In the genomic region with DNA sequence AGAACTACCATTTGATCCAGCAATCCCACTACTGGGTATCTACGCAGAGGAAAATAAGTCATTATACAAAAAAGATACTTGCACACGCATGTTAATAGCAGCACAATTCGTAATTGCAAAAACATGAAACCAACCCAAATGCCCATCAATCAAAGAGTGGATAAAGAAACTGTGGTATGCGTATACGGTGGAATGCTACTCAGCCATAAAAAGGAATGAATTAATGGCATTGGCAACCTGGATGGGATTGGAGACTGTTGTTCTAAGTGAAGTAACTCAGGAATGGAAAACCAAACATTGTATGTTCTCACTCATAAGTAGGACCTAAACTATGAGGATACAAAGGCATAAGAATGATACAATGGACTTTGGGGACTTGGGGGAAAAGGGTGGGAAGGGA, we compare ENCODE assay signal across 8 cellular contexts. TPM values are rescaled to one million over a fixed set of nuclear protein-coding genes. Genes with fewer than 3 reads are reported as not detected.
A peak's percentile ranks its signal among the peaks of the same experiment; 100 is the strongest.
DNase-seq lines count a peak whose midpoint lies in the region; ATAC-seq, FAIRE-seq and TF ChIP-seq lines count a peak whose summit lies in the region.
"Not testable (repeated sequence)": the region's sequence is repeated elsewhere in the genome, so short reads cannot be mapped to it uniquely, and the experiment has no call there.

No MANE protein-coding gene starts in this region.

- not testable (repeated sequence) for H3K4me3 ChIP-seq in A549, K562, stomach

- H3K27me3 ChIP-seq in K562 (ENCODE audit: control insufficient read depth in 2 of 2, insufficient read depth in 2 of 2, low read length in 2 of 2); stomach: not testable (repeated sequence)

- H2AFZ ChIP-seq in K562 (ENCODE audit: low read depth, low read length) = not testable (repeated sequence)

- POLR2A ChIA-PET in A549 (lab: Yijun Ruan, JAX) = interaction anchor here (0.6 to 1.6 kb wide), 3 partner anchors 15 to 205 kb away, joined by 3 to 35 read pairs (median 4); no protein-coding TSS in a partner anchor
- POLR2A ChIA-PET in activated B cell treated with CpG ODN at 0.5 μM for 24 hours (lab: Charles Lee) = interaction anchor here (1.3 to 1.6 kb wide), 3 partner anchors 16 to 95 kb away, joined by 4 to 23 read pairs (median 10); a partner anchor contains a TSS
- POLR2A ChIA-PET in K562 (lab: Yijun Ruan, JAX) = interaction anchor here (1.6 kb wide), 2 partner anchors 14 to 27 kb away, joined by 7 to 8 read pairs; no protein-coding TSS in a partner anchor

- not testable (repeated sequence) for BruUV-seq in K562 (replicated peaks; lab: Mats Ljungman, UMichigan)

- H3K4me1 Mint-ChIP-seq in HFFc6 (ENCODE audit: low read depth) (peaks cover 76% of the 10 kb centered on the region), activated B cell treated with CpG ODN at 0.5 μM for 24 hours (peaks cover 29% of the 10 kb centered on the region)
- peaks cover 16% of the 10 kb centered on the region for H3K4me1 Mint-ChIP-seq in activated T-helper 1 cell treated with anti-CD3 and anti-CD28 coated beads, Interleukin-12 subunit alpha, Interleukin-12 subunit beta, Interleukin-2, Interleukin-4 antibody, amounts not matched to agents 30 ng/mL and 10 ng/mL and 1 ng/mL, durations not matched to agents 14 hours and 24 hours and 36 hours (ENCODE audit: low read depth)
- H3K4me1 Mint-ChIP-seq in glutamatergic neuron (ENCODE audit: low read depth, unreplicated experiment) = not testable (repeated sequence)
- H3K4me1 Mint-ChIP-seq in natural killer cell treated with Interleukin-12 subunit alpha and Interleukin-12 subunit beta and Interleukin-15 and Interleukin-18, amount 100 ng/mL, for 72 hours (ENCODE audit: low read depth in 2 of 2) = peaks cover 45 to 72% of the 10 kb centered on the region in 2 donors

- TF ChIP-seq POLR2A in A549 (IDR thresholded peaks at IDR 0.05; ENCODE audit: low read length); K562 (conservative IDR thresholded peaks at IDR 0.05); stomach (IDR thresholded peaks at IDR 0.05): not testable (repeated sequence)

- intact Hi-C loops in activated B cell treated with CpG ODN at 0.5 μM for 24 hours (cut with micrococcal nuclease); activated T-helper 1 cell treated with anti-CD3 and anti-CD28 coated beads, Interleukin-12 subunit alpha, Interleukin-12 subunit beta, Interleukin-2, Interleukin-4 antibody, amounts not matched to agents 30 ng/mL and 10 ng/mL and 1 ng/mL, durations not matched to agents 14 hours and 24 hours and 36 hours (cut with micrococcal nuclease); K562 (cut with micrococcal nuclease); stomach (cut with DNase I; ENCODE audit: low total_unique reads): not testable (repeated sequence)

- not testable (repeated sequence) for H3K36me3 ChIP-seq in K562 (ENCODE audit: control insufficient read depth, insufficient read depth, low read length); stomach

- peak overlapping the region; percentile 96 for H3K27ac Mint-ChIP-seq in HFFc6
- H3K27ac Mint-ChIP-seq in activated B cell treated with CpG ODN at 0.5 μM for 24 hours; activated T-helper 1 cell treated with anti-CD3 and anti-CD28 coated beads, Interleukin-12 subunit alpha, Interleukin-12 subunit beta, Interleukin-2, Interleukin-4 antibody, amounts not matched to agents 30 ng/mL and 10 ng/mL and 1 ng/mL, durations not matched to agents 14 hours and 24 hours and 36 hours; glutamatergic neuron (ENCODE audit: unreplicated experiment): not testable (repeated sequence)
- peak overlapping the region; percentile 92 to 93 for H3K27ac Mint-ChIP-seq in natural killer cell treated with Interleukin-12 subunit alpha and Interleukin-12 subunit beta and Interleukin-15 and Interleukin-18, amount 100 ng/mL, for 72 hours

- 94% methylated on average over 5 of the region's 5 CpGs for WGBS in A549 (ENCODE audit: missing lambda C conversion rate)
- WGBS in K562 (ENCODE audit: insufficient coverage, low coverage, missing lambda C conversion rate) = 95% methylated on average over 5 of the region's 5 CpGs
- 96 to 98% (median 97%) methylated on average over 5 of the region's 5 CpGs for WGBS in stomach, 5 donors

- DNase-seq in A549 (ENCODE audit: low read depth in 1 of 2, low spot score in 1 of 2); HFFc6; activated B cell treated with CpG ODN at 0.5 μM for 24 hours; activated T-helper 1 cell treated with anti-CD3 and anti-CD28 coated beads, Interleukin-12 subunit alpha, Interleukin-12 subunit beta, Interleukin-2, Interleukin-4 antibody, amounts not matched to agents 30 ng/mL and 10 ng/mL and 1 ng/mL, durations not matched to agents 14 hours and 24 hours and 36 hours (ENCODE audit: low spot score); K562 (ENCODE audit: extremely low read depth in 1 of 4, low spot score in 3 of 4); glutamatergic neuron; natural killer cell treated with Interleukin-12 subunit alpha and Interleukin-12 subunit beta and Interleukin-15 and Interleukin-18, amount 100 ng/mL, for 72 hours (ENCODE audit: low spot score); stomach: not testable (repeated sequence)

- H3K36me3 Mint-ChIP-seq in HFFc6 (ENCODE audit: low read depth); activated B cell treated with CpG ODN at 0.5 μM for 24 hours (ENCODE audit: low read depth); activated T-helper 1 cell treated with anti-CD3 and anti-CD28 coated beads, Interleukin-12 subunit alpha, Interleukin-12 subunit beta, Interleukin-2, Interleukin-4 antibody, amounts not matched to agents 30 ng/mL and 10 ng/mL and 1 ng/mL, durations not matched to agents 14 hours and 24 hours and 36 hours (ENCODE audit: low read depth); glutamatergic neuron (ENCODE audit: unreplicated experiment): not testable (repeated sequence)
- H3K36me3 Mint-ChIP-seq in natural killer cell treated with Interleukin-12 subunit alpha and Interleukin-12 subunit beta and Interleukin-15 and Interleukin-18, amount 100 ng/mL, for 72 hours = peaks cover 24% of the 10 kb centered on the region

- not testable (repeated sequence) for H4K20me1 ChIP-seq in K562 (replicated peaks; ENCODE audit: control insufficient read depth, insufficient read depth, low read length)

- H3K9me1 ChIP-seq in K562 (ENCODE audit: control insufficient read depth, insufficient read depth, low read length) = not testable (repeated sequence)

- TF ChIP-seq RAD21 in A549 (conservative IDR thresholded peaks at IDR 0.05 in 1 of 2, IDR thresholded peaks at IDR 0.05 in 1 of 2); K562 (CRISPR knock-in tag; conservative IDR thresholded peaks at IDR 0.05 in 1 of 2, IDR thresholded peaks at IDR 0.05 in 1 of 2): not testable (repeated sequence)

- not testable (repeated sequence) for H3K9me3 Mint-ChIP-seq in HFFc6; activated B cell treated with CpG ODN at 0.5 μM for 24 hours; activated T-helper 1 cell treated with anti-CD3 and anti-CD28 coated beads, Interleukin-12 subunit alpha, Interleukin-12 subunit beta, Interleukin-2, Interleukin-4 antibody, amounts not matched to agents 30 ng/mL and 10 ng/mL and 1 ng/mL, durations not matched to agents 14 hours and 24 hours and 36 hours; glutamatergic neuron (ENCODE audit: unreplicated experiment); natural killer cell treated with Interleukin-12 subunit alpha and Interleukin-12 subunit beta and Interleukin-15 and Interleukin-18, amount 100 ng/mL, for 72 hours

- ATAC-seq in A549; activated B cell treated with CpG ODN at 0.5 μM for 24 hours (ENCODE audit: low read depth); K562; natural killer cell treated with Interleukin-12 subunit alpha and Interleukin-12 subunit beta and Interleukin-15 and Interleukin-18, amount 100 ng/mL, for 72 hours: not testable (repeated sequence)

- FAIRE-seq in A549 (lab: Jason Lieb, UNC); K562 (lab: Jason Lieb, UNC): not testable (repeated sequence)

- not testable (repeated sequence) for H3K27me3 Mint-ChIP-seq in HFFc6 (ENCODE audit: insufficient read depth); activated B cell treated with CpG ODN at 0.5 μM for 24 hours; glutamatergic neuron (ENCODE audit: unreplicated experiment); natural killer cell treated with Interleukin-12 subunit alpha and Interleukin-12 subunit beta and Interleukin-15 and Interleukin-18, amount 100 ng/mL, for 72 hours
- peaks cover 42% of the 10 kb centered on the region for H3K27me3 Mint-ChIP-seq in activated T-helper 1 cell treated with anti-CD3 and anti-CD28 coated beads, Interleukin-12 subunit alpha, Interleukin-12 subunit beta, Interleukin-2, Interleukin-4 antibody, amounts not matched to agents 30 ng/mL and 10 ng/mL and 1 ng/mL, durations not matched to agents 14 hours and 24 hours and 36 hours (ENCODE audit: insufficient read depth)

- H3K4me1 ChIP-seq in A549 = peaks cover 30% of the 10 kb centered on the region
- peaks cover 26 to 39% of the 10 kb centered on the region in 2 experiments for H3K4me1 ChIP-seq in K562 (replicated peaks in 1 of 2; ENCODE audit: control insufficient read depth in 2 of 2, insufficient read depth in 2 of 2, low read length in 2 of 2)
- H3K4me1 ChIP-seq in stomach = peaks cover 15 to 35% (median 26%) of the 10 kb centered on the region in 4 donors

- H3K27ac ChIP-seq in A549 (peak overlapping the region; percentile 88 to 99; a peak in 4 of 6 replicates), stomach (peak overlapping the region in 3 of 5 donors; percentile 97 to 99 (median 98))
- not testable (repeated sequence) for H3K27ac ChIP-seq in K562 (ENCODE audit: extremely low read depth, low read depth, low read length)

- in situ Hi-C loops in K562 (cut with MboI) = not testable (repeated sequence)

- H3K4me3 Mint-ChIP-seq in HFFc6 = peak overlapping the region; percentile 93; the same call in 1 of the 2 replicates
- H3K4me3 Mint-ChIP-seq in activated B cell treated with CpG ODN at 0.5 μM for 24 hours = peak overlapping the region; percentile 88
- peak overlapping the region; percentile 45 for H3K4me3 Mint-ChIP-seq in activated T-helper 1 cell treated with anti-CD3 and anti-CD28 coated beads, Interleukin-12 subunit alpha, Interleukin-12 subunit beta, Interleukin-2, Interleukin-4 antibody, amounts not matched to agents 30 ng/mL and 10 ng/mL and 1 ng/mL, durations not matched to agents 14 hours and 24 hours and 36 hours
- peak overlapping the region; percentile 36 for H3K4me3 Mint-ChIP-seq in glutamatergic neuron (ENCODE audit: unreplicated experiment)
- H3K4me3 Mint-ChIP-seq in natural killer cell treated with Interleukin-12 subunit alpha and Interleukin-12 subunit beta and Interleukin-15 and Interleukin-18, amount 100 ng/mL, for 72 hours = peak overlapping the region; percentile 89

- CTCF ChIA-PET in A549 (lab: Yijun Ruan, JAX) = interaction anchor here (1.0 to 2.6 kb wide), 4 partner anchors 12 to 40 kb away, joined by 3 to 10 read pairs (median 6); no protein-coding TSS in a partner anchor
- CTCF ChIA-PET in activated B cell treated with CpG ODN at 0.5 μM for 24 hours (lab: Charles Lee); K562 (lab: Yijun Ruan, JAX; ENCODE audit: low intra/inter-chr PET ratio): not testable (repeated sequence)

- not testable (repeated sequence) for TF ChIP-seq CTCF in A549 (IDR thresholded peaks at IDR 0.05); HFFc6 (IDR thresholded peaks at IDR 0.05); activated B cell treated with CpG ODN at 0.5 μM for 24 hours (IDR thresholded peaks at IDR 0.05); K562 (IDR thresholded peaks at IDR 0.05 in 2 of 3, conservative IDR thresholded peaks at IDR 0.05 in 1 of 3; ENCODE audit: insufficient read depth in 2 of 3, low read depth in 1 of 3, low read length in 3 of 3); glutamatergic neuron (IDR thresholded peaks at IDR 0.05; ENCODE audit: partially characterized antibody, unreplicated experiment); stomach (IDR thresholded peaks at IDR 0.05)

- H3K4me2 ChIP-seq in A549 = peak overlapping the region; percentile 83
- not testable (repeated sequence) for H3K4me2 ChIP-seq in K562 (ENCODE audit: insufficient read depth, low read length)

- not testable (repeated sequence) for TF ChIP-seq EP300 in A549 (IDR thresholded peaks at IDR 0.05); K562 (IDR thresholded peaks at IDR 0.05; ENCODE audit: low read length); stomach (IDR thresholded peaks at IDR 0.05)

- peaks cover 41% of the 10 kb centered on the region for H3K79me2 ChIP-seq in K562 (ENCODE audit: control insufficient read depth, insufficient read depth, low read length)

- H3K9me3 ChIP-seq in A549; K562 (replicated peaks; ENCODE audit: control insufficient read depth, insufficient read depth, low read depth, low read length); stomach: not testable (repeated sequence)

- H3K9ac ChIP-seq in K562 (ENCODE audit: insufficient read depth in 1 of 2, low read depth in 2 of 2, low read length in 2 of 2) = not testable (repeated sequence)

RNA-seq across cellular contexts. Expression of a gene that starts 1.3 kb away (rescaled TPM):
- polyA plus RNA-seq in A549 (2011; rRNA removed) (107 and 126 TPM in 2 replicates), A549 (2017; fragmentation: RNase III; extraction: RNeasy Plus Mini Kit Qiagen cat#74134 plus additional on column Dnase treatment) (98.5 to 107 TPM (median 104 TPM) in 3 replicates), K562 (2011; rRNA removed) (151 and 210 TPM in 2 replicates), K562 (2014; fragmentation: Illumina TruSeq; extraction: Trizol) (162 and 176 TPM in 2 replicates), K562 (2014; fragmentation: Nextera tagmentation; extraction: Ambion mirVana) (100 to 1,000 TPM; 143 to 211 TPM), K562 (2014; rRNA removed) (145 and 159 TPM in 2 replicates), stomach (100 to 1,000 TPM in 2 of 3 donors, 10 to 100 TPM in 1; 93.1 to 281 (median 144) TPM)
- 84.1 and 91.4 TPM in 2 replicates for polyA plus RNA-seq in A549 (2012; cell fraction: cytosol; rRNA removed)
- polyA plus RNA-seq in A549 (2012; cell fraction: nucleus; rRNA removed) = 86.4 and 139 TPM in 2 replicates
- 65.5 and 65.6 TPM in 2 replicates for polyA minus RNA-seq in A549 (2011; rRNA and poly(A)+ RNA removed)
- total RNA-seq in HFFc6 (2021; fragmentation: NEBNext Ultra II Directional; extraction: Animal tissue kit (Norgen Biotek cat#: 25700)) = 100 to 1,000 TPM; 109 to 142 (median 134) TPM
- total RNA-seq in activated B cell treated with CpG ODN at 0.5 μM for 24 hours (51.7 and 56.1 TPM in 2 replicates), K562 (2014; rRNA removed) (86.6 and 92.4 TPM in 2 replicates), K562 (2014; rRNA removed; fragmentation: Illumina TruSeq; extraction: Trizol) (111 and 114 TPM in 2 replicates), K562 (2015; rRNA removed; fragmentation: Illumina TruSeq; extraction: Trizol) (100 and 113 TPM in 2 replicates), K562 (2021) (124 and 126 TPM in 2 replicates), glutamatergic neuron (ENCODE audit: unreplicated experiment) (14.0 TPM), stomach (100 to 1,000 TPM in 4 of 5 donors, 10 to 100 TPM in 1; 79.1 to 208 (median 160) TPM)
- total RNA-seq in activated T-helper 1 cell treated with anti-CD3 and anti-CD28 coated beads, Interleukin-12 subunit alpha, Interleukin-12 subunit beta, Interleukin-2, Interleukin-4 antibody, amounts not matched to agents 30 ng/mL and 10 ng/mL and 1 ng/mL, durations not matched to agents 14 hours and 24 hours and 36 hours = 33.7 and 34.9 TPM in 2 replicates
- 141 and 220 TPM in 2 replicates for total RNA-seq in K562 (2011; cell fraction: chromatin; rRNA removed; ENCODE audit: low replicate concordance)
- total RNA-seq in K562 (2011; cell fraction: nucleolus; rRNA removed) = 93.6 and 93.8 TPM in 2 replicates
- total RNA-seq in K562 (2011; cell fraction: nucleoplasm; rRNA removed) = 147 and 201 TPM in 2 replicates
- polyA plus RNA-seq in K562 (2011; cell fraction: cytosol; rRNA removed) = 171 and 185 TPM in 2 replicates
- 130 and 168 TPM in 2 replicates for polyA plus RNA-seq in K562 (2011; cell fraction: nucleus; rRNA removed)
- 133 and 231 TPM in 2 replicates for polyA plus RNA-seq in K562 (2012)
- polyA minus RNA-seq in K562 (2011; rRNA and poly(A)+ RNA removed) = 135 and 183 TPM in 2 replicates
- polyA minus RNA-seq in K562 (2011; cell fraction: cytosol; rRNA and poly(A)+ RNA removed) = 64.3 and 74.2 TPM in 2 replicates
- 60.0 and 62.5 TPM in 2 replicates for polyA minus RNA-seq in K562 (2011; cell fraction: nucleus; rRNA and poly(A)+ RNA removed)
- total RNA-seq in natural killer cell treated with Interleukin-12 subunit alpha and Interleukin-12 subunit beta and Interleukin-15 and Interleukin-18, amount 100 ng/mL, for 72 hours = 100 to 1,000 TPM; 158 to 170 TPM

RNA-seq across cellular contexts. Expression of a gene that starts 27.0 kb away (rescaled TPM):
- 77.0 and 86.5 TPM in 2 replicates for polyA plus RNA-seq in A549 (2011; rRNA removed)
- 78.6 and 80.2 TPM in 2 replicates for polyA plus RNA-seq in A549 (2012; cell fraction: cytosol; rRNA removed)
- polyA plus RNA-seq in A549 (2012; cell fraction: nucleus; rRNA removed) = 37.9 and 48.4 TPM in 2 replicates
- 61.3 to 70.6 TPM (median 67.2 TPM) in 3 replicates for polyA plus RNA-seq in A549 (2017; fragmentation: RNase III; extraction: RNeasy Plus Mini Kit Qiagen cat#74134 plus additional on column Dnase treatment)
- polyA minus RNA-seq in A549 (2011; rRNA and poly(A)+ RNA removed) = 47.2 and 54.9 TPM in 2 replicates
- 10 to 100 TPM; 28.9 to 48.6 (median 43.6) TPM for total RNA-seq in HFFc6 (2021; fragmentation: NEBNext Ultra II Directional; extraction: Animal tissue kit (Norgen Biotek cat#: 25700))
- total RNA-seq in activated B cell treated with CpG ODN at 0.5 μM for 24 hours = 11.9 and 12.3 TPM in 2 replicates
- total RNA-seq in activated T-helper 1 cell treated with anti-CD3 and anti-CD28 coated beads, Interleukin-12 subunit alpha, Interleukin-12 subunit beta, Interleukin-2, Interleukin-4 antibody, amounts not matched to agents 30 ng/mL and 10 ng/mL and 1 ng/mL, durations not matched to agents 14 hours and 24 hours and 36 hours = 30.2 and 34.8 TPM in 2 replicates
- total RNA-seq in K562 (2011; cell fraction: chromatin; rRNA removed; ENCODE audit: low replicate concordance) = 88.6 and 124 TPM in 2 replicates
- total RNA-seq in K562 (2011; cell fraction: nucleolus; rRNA removed) = 76.6 and 81.5 TPM in 2 replicates
- total RNA-seq in K562 (2011; cell fraction: nucleoplasm; rRNA removed) = 59.8 and 71.4 TPM in 2 replicates
- 101 and 110 TPM in 2 replicates for total RNA-seq in K562 (2014; rRNA removed)
- total RNA-seq in K562 (2014; rRNA removed; fragmentation: Illumina TruSeq; extraction: Trizol) = 106 and 108 TPM in 2 replicates
- 116 TPM in 2 replicates for total RNA-seq in K562 (2015; rRNA removed; fragmentation: Illumina TruSeq; extraction: Trizol)
- total RNA-seq in K562 (2021) = 136 and 139 TPM in 2 replicates
- polyA plus RNA-seq in K562 (2011; rRNA removed) = 187 and 214 TPM in 2 replicates
- 201 and 211 TPM in 2 replicates for polyA plus RNA-seq in K562 (2011; cell fraction: cytosol; rRNA removed)
- polyA plus RNA-seq in K562 (2011; cell fraction: nucleus; rRNA removed) = 136 and 150 TPM in 2 replicates
- 121 and 287 TPM in 2 replicates for polyA plus RNA-seq in K562 (2012)
- 113 and 118 TPM in 2 replicates for polyA plus RNA-seq in K562 (2014; fragmentation: Illumina TruSeq; extraction: Trizol)
- 10 to 100 TPM; 54.6 to 70.1 TPM for polyA plus RNA-seq in K562 (2014; fragmentation: Nextera tagmentation; extraction: Ambion mirVana)
- polyA plus RNA-seq in K562 (2014; rRNA removed) = 145 and 149 TPM in 2 replicates
- 136 and 185 TPM in 2 replicates for polyA minus RNA-seq in K562 (2011; rRNA and poly(A)+ RNA removed)
- polyA minus RNA-seq in K562 (2011; cell fraction: cytosol; rRNA and poly(A)+ RNA removed) = 67.3 and 100 TPM in 2 replicates
- 20.6 and 27.7 TPM in 2 replicates for polyA minus RNA-seq in K562 (2011; cell fraction: nucleus; rRNA and poly(A)+ RNA removed)
- 28.1 TPM for total RNA-seq in glutamatergic neuron (ENCODE audit: unreplicated experiment)
- total RNA-seq in natural killer cell treated with Interleukin-12 subunit alpha and Interleukin-12 subunit beta and Interleukin-15 and Interleukin-18, amount 100 ng/mL, for 72 hours = 10 to 100 TPM; 18.0 to 35.1 TPM
- 10 to 100 TPM in 1 of 5 donors, 1 to 10 TPM in 2, under 1 TPM in 1, not detected in 1; 0.87 to 35.5 (median 5.5) TPM for total RNA-seq in stomach
- polyA plus RNA-seq in stomach = 10 to 100 TPM; 28.3 to 43.1 (median 41.9) TPM

Comparison
In these comparisons a context has a peak if more than half of its experiments do, and no peak if none do; other contexts are left out.
1. H3K4me3 Mint-ChIP-seq: peak in every context shown above with its lines; median percentile 93 in HFFc6; 89 in natural killer cell treated with Interleukin-12 subunit alpha and Interleukin-12 subunit beta and Interleukin-15 and Interleukin-18, amount 100 ng/mL, for 72 hours; 88 in activated B cell treated with CpG ODN at 0.5 μM for 24 hours; 45 in activated T-helper 1 cell treated with anti-CD3 and anti-CD28 coated beads, Interleukin-12 subunit alpha, Interleukin-12 subunit beta, Interleukin-2, Interleukin-4 antibody, amounts not matched to agents 30 ng/mL and 10 ng/mL and 1 ng/mL, durations not matched to agents 14 hours and 24 hours and 36 hours; 36 in glutamatergic neuron.